Comparison of ENCODE assay signal across 11 cellular contexts in the genomic region with DNA sequence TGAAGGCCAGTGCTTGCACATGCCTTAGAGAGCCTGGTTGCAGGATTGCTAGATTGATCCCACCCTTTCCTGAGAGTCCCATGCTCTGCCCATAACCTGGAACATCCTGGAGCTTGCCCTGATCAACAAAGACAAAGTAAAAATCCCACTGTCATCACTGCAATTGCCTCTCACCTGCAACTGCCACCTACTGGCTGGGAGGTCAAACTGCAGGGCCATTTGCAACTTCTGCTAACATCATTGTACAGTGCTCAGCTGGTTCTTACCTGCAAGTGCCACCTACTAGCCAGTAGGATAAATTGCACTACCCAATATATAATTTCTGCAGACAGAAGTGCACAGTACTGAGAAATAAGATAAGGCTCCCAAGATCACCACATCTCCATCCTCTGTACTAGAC.
DNase-seq lines count a peak whose midpoint lies in the region; ATAC-seq, FAIRE-seq and TF ChIP-seq lines count a peak whose summit lies in the region.
"Had no signal": no experiment of that assay in that cellular context is flagged by ENCODE, and none has a peak within 500 bp of the region (broad histone marks: within the 10 kb centered on the region; RNA-seq: fewer than 3 reads in every experiment).

No MANE protein-coding gene starts in this region.

- POLR2A ChIA-PET in T-cell (lab: Charles Lee) = no interaction called here

- no peak overlapping the region for H3K27ac ChIP-seq in pancreas

- no peak overlapping the region for H3K27ac Mint-ChIP-seq in T-cell
- H3K27ac Mint-ChIP-seq: CD4-positive, CD25-positive, alpha-beta regulatory T cell had no signal

- H3K4me1 Mint-ChIP-seq in T-cell = no peaks in the 10 kb centered on the region
- H3K4me1 Mint-ChIP-seq: CD4-positive, CD25-positive, alpha-beta regulatory T cell had no signal

- H3K36me3 Mint-ChIP-seq in T-cell = no peaks in the 10 kb centered on the region
- H3K36me3 Mint-ChIP-seq: CD4-positive, CD25-positive, alpha-beta regulatory T cell had no signal

- no peak for FAIRE-seq in pancreas (lab: Jason Lieb, UNC)
- FAIRE-seq: GM12891 had no signal

- no peaks in the 10 kb centered on the region for H3K4me1 ChIP-seq in pancreas

- TF ChIP-seq CTCF in GM12865 (IDR thresholded peaks at IDR 0.05; ENCODE audit: insufficient read depth, low read depth, low read length, missing control alignments) (peak; percentile 52), pancreas (IDR thresholded peaks at IDR 0.05) (no peak)

- DNase-seq in GM12865 (ENCODE audit: low read depth) = peak; percentile 10
- peak; percentile 2 for DNase-seq in brain pericyte (ENCODE audit: low read depth, low spot score)
- DNase-seq in pancreas = no peak
- DNase-seq in T-cell = no peak
- no peak for DNase-seq in NCI-H1417 (lab: John Stamatoyannopoulos, UW)
- DNase-seq: CD4-positive, CD25-positive, alpha-beta regulatory T cell; left colon had no signal

- no peaks in the 10 kb centered on the region for H3K27me3 ChIP-seq in pancreas

- intact Hi-C loops in pancreas (cut with DNase I) = no loop called here

- ATAC-seq in GM21360 (IDR thresholded peaks at IDR 0.05; ENCODE audit: unreplicated experiment) (peak; percentile 80), HG03432 (IDR thresholded peaks at IDR 0.05; ENCODE audit: unreplicated experiment) (peak; percentile 71), pancreas (no peak), HG02642 (IDR thresholded peaks at IDR 0.05; ENCODE audit: poor library complexity, unreplicated experiment) (no peak), T-cell (replicated peaks in 1 of 4) (no peak)
- ATAC-seq: left colon had no signal

- H3K27me3 Mint-ChIP-seq in T-cell = no peaks in the 10 kb centered on the region

- CTCF ChIA-PET in T-cell (lab: Charles Lee) = no interaction called here

- peaks cover 3 to 21% (median 6%) of the 10 kb centered on the region in 3 donors for H3K9me3 Mint-ChIP-seq in T-cell

- H3K4me3 Mint-ChIP-seq in T-cell = no peak overlapping the region
- H3K4me3 Mint-ChIP-seq: CD4-positive, CD25-positive, alpha-beta regulatory T cell had no signal

- H3K9me3 ChIP-seq in pancreas = no peaks in the 10 kb centered on the region

- no peaks in the 10 kb centered on the region for H3K36me3 ChIP-seq in pancreas

- H3K4me3 ChIP-seq in GM12865 (ENCODE audit: low read depth, low read length) (no peak overlapping the region), pancreas (no peak overlapping the region)

Comparison
In these comparisons a context has a peak if more than half of its experiments do, and no peak if none do; other contexts are left out.
1. DNase-seq: peak in GM12865 (single experiment) and brain pericyte (single experiment); none in pancreas (0 of 6), T-cell (0 of 34) and NCI-H1417 (0 of 3).
2. ATAC-seq: peak in GM21360 (single experiment) and HG03432 (single experiment); none in pancreas (0 of 4), HG02642 (single experiment) and T-cell (0 of 4).